In genomic region chr17:43444223-43445008, GRCh38 we compare ENCODE assay signal across 1 cellular context.
TF ChIP-seq lines count a peak whose summit lies in the region.

No MANE protein-coding gene starts in this region.

TF ChIP-seq in SK-N-SH treated with all-trans-retinoic acid at 6 μM for 48 hours, 23 proteins besides CTCF, POLR2A, EP300 and RAD21 (continued from another document):
- no peak for TF ChIP-seq POU6F1 (CRISPR knock-in tag; IDR thresholded peaks at IDR 0.05; ENCODE audit: borderline replicate concordance, low read depth)
- TF ChIP-seq RARB (CRISPR knock-in tag; IDR thresholded peaks at IDR 0.05) = no peak
- no peak for TF ChIP-seq ZFP30 (CRISPR knock-in tag; IDR thresholded peaks at IDR 0.05)
